Comparison of ENCODE assay signal across 4 cellular contexts in the genomic region with DNA sequence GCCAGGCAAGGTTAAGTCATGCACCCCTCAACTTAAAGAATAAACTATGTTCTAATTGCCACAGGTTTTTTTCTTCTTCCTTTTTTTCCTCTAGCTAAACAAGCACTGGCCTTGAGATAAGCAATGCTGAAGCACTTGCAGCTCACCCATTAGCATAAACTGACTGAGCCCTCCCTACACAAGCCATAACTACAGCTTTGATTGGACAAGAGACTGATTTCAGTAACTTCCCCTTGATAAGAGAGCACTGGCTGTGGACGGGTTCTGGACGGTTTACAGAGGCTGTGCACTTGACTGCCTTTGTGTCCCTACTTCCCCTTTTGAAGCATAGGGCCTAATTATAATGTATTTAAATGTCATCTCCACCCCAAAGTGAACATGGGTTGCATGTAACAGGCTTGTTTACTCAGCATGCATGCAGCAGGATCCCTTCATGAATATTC. TPM values are rescaled to one million over a fixed set of nuclear protein-coding genes. Genes with fewer than 3 reads are reported as not detected.
"Had no signal": no experiment of that assay in that cellular context is flagged by ENCODE, and none has a peak within 500 bp of the region (broad histone marks: within the 10 kb centered on the region; RNA-seq: fewer than 3 reads in every experiment).

No MANE protein-coding gene starts in this region.

RNA-seq across cellular contexts. Expression of gene RNU1-1, which starts 26.4 kb away (rescaled TPM):
- total RNA-seq: right atrium auricular region had no signal
- polyA plus RNA-seq: heart right ventricle, thymus, urinary bladder had no signal
